Comparison of ENCODE assay signal across 8 cellular contexts in genomic region chr3:53890726-53891499, GRCh38. TPM values are rescaled to one million over a fixed set of nuclear protein-coding genes. Genes with fewer than 3 reads are reported as not detected.
DNase-seq lines count a peak whose midpoint lies in the region; ATAC-seq, FAIRE-seq and TF ChIP-seq lines count a peak whose summit lies in the region.

No MANE protein-coding gene starts in this region.

- H3K9me3 ChIP-seq in SU-DHL-6 (ENCODE audit: insufficient read depth, low read length) (no peaks in the 10 kb centered on the region), body of pancreas (no peaks in the 10 kb centered on the region), keratinocyte (ENCODE audit: control insufficient read depth, low read depth, low read length) (no peaks in the 10 kb centered on the region)

- FAIRE-seq in keratinocyte (lab: Jason Lieb, UNC), result peak; percentile 64

- H3K9ac ChIP-seq in SU-DHL-6 (ENCODE audit: low read length) (peak overlapping the region; percentile 79), keratinocyte (ENCODE audit: control insufficient read depth, extremely low read depth, insufficient read depth, low read length) (peak overlapping the region; percentile 99)

- H3K79me2 ChIP-seq in SU-DHL-6 (ENCODE audit: insufficient read depth, low read length), result peaks cover 45% of the 10 kb centered on the region
- peaks cover 34% of the 10 kb centered on the region for H3K79me2 ChIP-seq in keratinocyte (ENCODE audit: control insufficient read depth, insufficient read depth, low read length)

- ATAC-seq in body of pancreas, result peak; percentile 41
- no peak for ATAC-seq in HG02885 (IDR thresholded peaks at IDR 0.05; ENCODE audit: poor library complexity, unreplicated experiment)

- H3K9me2 ChIP-seq in SU-DHL-6 (replicated peaks; ENCODE audit: insufficient read depth, low read length), result no peaks in the 10 kb centered on the region

- 1 to 2% methylated on average over 22 of the region's 22 CpGs for WGBS in body of pancreas, 2 donors

- DNase-seq in AG09309 (ENCODE audit: low read depth), result no peak
- DNase-seq in H7, result no peak
- DNase-seq in body of pancreas, result peak; percentile 54 to 72 (median 61)
- DNase-seq in keratinocyte (ENCODE audit: low read depth, low spot score), result no peak
- DNase-seq in stimulated activated CD4-positive, alpha-beta T cell treated with anti-CD3 and anti-CD28 coated beads, Interleukin-2, amount 100 ng/mL, for 48 hours, result peak; percentile 15 to 32
- no peak for DNase-seq in NCI-H187 treated with DMSO at 0.1 percent for 48 hours (lab: John Stamatoyannopoulos, UW)

- intact Hi-C loops in body of pancreas (cut with DNase I), result no loop called here

- H3K27me3 ChIP-seq in H7 (ENCODE audit: control insufficient read depth, insufficient read depth, low read length) (no peaks in the 10 kb centered on the region; the same call in 1 of the 2 replicates), SU-DHL-6 (ENCODE audit: low read length) (no peaks in the 10 kb centered on the region), body of pancreas (no peaks in the 10 kb centered on the region), keratinocyte (ENCODE audit: control insufficient read depth, extremely low read depth, insufficient read depth, low read length) (no peaks in the 10 kb centered on the region)

- H4K20me1 ChIP-seq in SU-DHL-6 (ENCODE audit: low read depth, low read length), result no peaks in the 10 kb centered on the region; the same call in 1 of the 2 replicates
- no peaks in the 10 kb centered on the region for H4K20me1 ChIP-seq in keratinocyte (ENCODE audit: control insufficient read depth, extremely low read depth, insufficient read depth, low read length)

- H3K27ac ChIP-seq in SU-DHL-6 (ENCODE audit: low read depth, low read length), result no peak overlapping the region
- H3K27ac ChIP-seq in body of pancreas, result peak overlapping the region; percentile 92 to 99 (median 96)
- H3K27ac ChIP-seq in keratinocyte (ENCODE audit: control insufficient read depth, insufficient read depth, low read length), result peak overlapping the region; percentile 97

- H3F3A ChIP-seq in SU-DHL-6 (ENCODE audit: insufficient read depth), result 0 out of 2 replicates have a peak, but pooled peaks cover 3% of the 10 kb centered on the region

- TF ChIP-seq POLR2A in body of pancreas (IDR thresholded peaks at IDR 0.05), result no peak

- H3K4me2 ChIP-seq in SU-DHL-6 (ENCODE audit: low read depth, low read length, poor library complexity, severe bottlenecking), result peak overlapping the region; percentile 85
- H3K4me2 ChIP-seq in keratinocyte (ENCODE audit: control insufficient read depth, extremely low read depth, insufficient read depth, low read depth, low read length), result peak overlapping the region; percentile 90

- TF ChIP-seq CTCF in AG09309 (IDR thresholded peaks at IDR 0.05; ENCODE audit: control insufficient read depth, insufficient read depth, low read depth, low read length, missing control alignments) (no peak), SU-DHL-6 (IDR thresholded peaks at IDR 0.05; ENCODE audit: insufficient read depth, low read length, poor library complexity, severe bottlenecking) (no peak), body of pancreas (IDR thresholded peaks at IDR 0.05) (no peak), keratinocyte (optimal IDR thresholded peaks at IDR 0.05 in 1 of 3, IDR thresholded peaks at IDR 0.05 in 1 of 3, conservative IDR thresholded peaks at IDR 0.05 in 1 of 3; ENCODE audit: extremely low read depth in 1 of 3, insufficient read depth in 2 of 3, low read length in 3 of 3) (no peak)

- H3K36me3 ChIP-seq in H7 (replicated peaks; ENCODE audit: control insufficient read depth, insufficient read depth, low read length), result peaks cover 2% of the 10 kb centered on the region
- 0 out of 2 replicates have a peak, but pooled peaks cover 4% of the 10 kb centered on the region for H3K36me3 ChIP-seq in SU-DHL-6 (ENCODE audit: low read length)
- peaks cover 0 to 5% of the 10 kb centered on the region in 2 donors for H3K36me3 ChIP-seq in body of pancreas (replicated peaks in 1 of 2; ENCODE audit: insufficient read depth in 1 of 2, low read depth in 2 of 2)
- H3K36me3 ChIP-seq in keratinocyte (ENCODE audit: control insufficient read depth in 2 of 2, extremely low read depth in 1 of 2, insufficient read depth in 2 of 2, low read length in 2 of 2), result peaks cover 0 to 4% of the 10 kb centered on the region in 2 experiments

- peak overlapping the region; percentile 72 for H3K4me3 ChIP-seq in AG09309 (ENCODE audit: control insufficient read depth, low read depth, low read length)
- peak overlapping the region; percentile 95 for H3K4me3 ChIP-seq in H7 (ENCODE audit: insufficient read depth, low read depth, low read length)
- peak overlapping the region; percentile 85 for H3K4me3 ChIP-seq in SU-DHL-6 (ENCODE audit: insufficient read depth, low read length, poor library complexity, severe bottlenecking)
- peak overlapping the region; percentile 39 to 44 for H3K4me3 ChIP-seq in body of pancreas
- peak overlapping the region; percentile 79 to 99 (median 87) for H3K4me3 ChIP-seq in keratinocyte (ENCODE audit: control insufficient read depth in 2 of 3, extremely low read depth in 1 of 3, insufficient read depth in 2 of 3, low read depth in 1 of 3, low read length in 3 of 3)

- dilution Hi-C loops in keratinocyte (cut with MboI; ENCODE audit: extremely low pct_ligation_motif_present, low sequenced_read_pairs), result no loop called here

- peaks cover 36% of the 10 kb centered on the region for H3K4me1 ChIP-seq in body of pancreas
- H3K4me1 ChIP-seq in keratinocyte (ENCODE audit: control insufficient read depth, extremely low read depth, insufficient read depth, low read length), result peaks cover 18% of the 10 kb centered on the region

- H2AFZ ChIP-seq in SU-DHL-6 (ENCODE audit: low read depth, low read length, severe bottlenecking) (peak overlapping the region; percentile 17), keratinocyte (ENCODE audit: control insufficient read depth, low read length) (peak overlapping the region; percentile 91)

- H3K9me1 ChIP-seq in keratinocyte (ENCODE audit: control insufficient read depth, extremely low read depth, insufficient read depth, low read length), result peaks cover 6% of the 10 kb centered on the region

RNA-seq across cellular contexts. Expression of gene SELENOK, which starts 0.7 kb away (rescaled TPM):
- 44.1 and 52.6 TPM in 2 replicates for total RNA-seq in H7 (2014; rRNA removed; shearing (Covaris generic))
- 10 to 100 TPM; 14.5 to 36.1 TPM for total RNA-seq in body of pancreas
- 44.1 to 94.9 TPM (median 73.6 TPM) in 3 replicates for polyA plus RNA-seq in keratinocyte
- 67.9 TPM for polyA plus RNA-seq in keratinocyte (2011; ENCODE audit: low read depth)
- 42.6 and 64.1 TPM in 2 replicates for polyA plus RNA-seq in keratinocyte (2011; cell fraction: cytosol; rRNA removed)
- polyA plus RNA-seq in keratinocyte (2011; cell fraction: nucleus; rRNA removed), result 22.9 and 24.5 TPM in 2 replicates
- polyA plus RNA-seq in keratinocyte (2012; ENCODE audit: low replicate concordance), result 35.8 and 79.3 TPM in 2 replicates
- 4.0 to 7.9 TPM (median 7.8 TPM) in 3 replicates for polyA minus RNA-seq in keratinocyte
- 12.1 TPM for polyA minus RNA-seq in keratinocyte (2011; cell fraction: cytosol; rRNA and poly(A)+ RNA removed)
- 7.7 and 17.8 TPM in 2 replicates for polyA minus RNA-seq in keratinocyte (2011; cell fraction: nucleus; rRNA and poly(A)+ RNA removed)

RNA-seq across cellular contexts. Expression of gene ACTR8, which starts 9.0 kb away (rescaled TPM):
- total RNA-seq in H7 (2014; rRNA removed; shearing (Covaris generic)), result 21.2 and 27.6 TPM in 2 replicates
- total RNA-seq in body of pancreas, result 10 to 100 TPM; 13.5 to 19.5 TPM
- 17.7 to 28.8 TPM (median 21.7 TPM) in 3 replicates for polyA plus RNA-seq in keratinocyte
- polyA plus RNA-seq in keratinocyte (2011; ENCODE audit: low read depth), result 16.5 TPM
- polyA plus RNA-seq in keratinocyte (2011; cell fraction: cytosol; rRNA removed), result 14.3 and 24.1 TPM in 2 replicates
- polyA plus RNA-seq in keratinocyte (2011; cell fraction: nucleus; rRNA removed), result 24.6 and 28.9 TPM in 2 replicates
- polyA plus RNA-seq in keratinocyte (2012; ENCODE audit: low replicate concordance), result 16.2 and 20.2 TPM in 2 replicates
- polyA minus RNA-seq in keratinocyte, result 15.0 to 38.8 TPM (median 18.2 TPM) in 3 replicates
- polyA minus RNA-seq in keratinocyte (2011; cell fraction: cytosol; rRNA and poly(A)+ RNA removed), result 17.6 TPM
- polyA minus RNA-seq in keratinocyte (2011; cell fraction: nucleus; rRNA and poly(A)+ RNA removed), result 19.1 and 21.5 TPM in 2 replicates

RNA-seq across cellular contexts. Expression of gene IL17RB, which starts 44.5 kb away (rescaled TPM):
- 7.2 and 8.9 TPM in 2 replicates for total RNA-seq in H7 (2014; rRNA removed; shearing (Covaris generic))
- 10 to 100 TPM; 16.5 to 17.6 TPM for total RNA-seq in body of pancreas
- polyA plus RNA-seq in keratinocyte, result 0.08 TPM in 1 of 3 replicates, not detected in the others
- polyA plus RNA-seq in keratinocyte (2011; ENCODE audit: low read depth), result not detected
- polyA plus RNA-seq in keratinocyte (2011; cell fraction: cytosol; rRNA removed), result not detected in 2 replicates
- polyA plus RNA-seq in keratinocyte (2011; cell fraction: nucleus; rRNA removed), result 0.09 TPM in 1 of 2 replicates, not detected in the other
- polyA plus RNA-seq in keratinocyte (2012; ENCODE audit: low replicate concordance), result 0.70 and 0.71 TPM in 2 replicates
- polyA minus RNA-seq in keratinocyte, result not detected in 3 replicates
- not detected for polyA minus RNA-seq in keratinocyte (2011; cell fraction: cytosol; rRNA and poly(A)+ RNA removed)
- not detected in 2 replicates for polyA minus RNA-seq in keratinocyte (2011; cell fraction: nucleus; rRNA and poly(A)+ RNA removed)

RNA-seq across cellular contexts. Expression of gene CHDH, which starts 44.7 kb away (rescaled TPM):
- total RNA-seq in H7 (2014; rRNA removed; shearing (Covaris generic)), result 8.8 and 11.7 TPM in 2 replicates
- total RNA-seq in body of pancreas, result 10 to 100 TPM; 21.5 to 26.0 TPM
- 0.04 TPM in 1 of 3 replicates, not detected in the others for polyA plus RNA-seq in keratinocyte
- 0.04 TPM for polyA plus RNA-seq in keratinocyte (2011; ENCODE audit: low read depth)
- polyA plus RNA-seq in keratinocyte (2011; cell fraction: cytosol; rRNA removed), result 0.01 TPM in 1 of 2 replicates, not detected in the other
- 0.01 TPM in 1 of 2 replicates, not detected in the other for polyA plus RNA-seq in keratinocyte (2011; cell fraction: nucleus; rRNA removed)
- 0.13 TPM in 1 of 2 replicates, not detected in the other for polyA plus RNA-seq in keratinocyte (2012; ENCODE audit: low replicate concordance)
- 0.03 TPM in 1 of 3 replicates, not detected in the others for polyA minus RNA-seq in keratinocyte
- 0.19 TPM for polyA minus RNA-seq in keratinocyte (2011; cell fraction: cytosol; rRNA and poly(A)+ RNA removed)
- polyA minus RNA-seq in keratinocyte (2011; cell fraction: nucleus; rRNA and poly(A)+ RNA removed), result not detected in 2 replicates

Comparison
In these comparisons a context has a peak if more than half of its experiments do, and no peak if none do; other contexts are left out.
1. DNase-seq: peak in body of pancreas (4 of 4) and stimulated activated CD4-positive, alpha-beta T cell treated with anti-CD3 and anti-CD28 coated beads, Interleukin-2, amount 100 ng/mL, for 48 hours (2 of 2); none in AG09309 (single experiment), H7 (single experiment), keratinocyte (single experiment) and NCI-H187 treated with DMSO at 0.1 percent for 48 hours (single experiment).
2. H3K4me3 ChIP-seq: peak in every context shown above with its lines; median percentile 95 in H7; 87 in keratinocyte; 85 in SU-DHL-6; 72 in AG09309; 42 in body of pancreas.